Comparison of ENCODE assay signal across 18 cellular contexts in genomic region chr15:79942656-79943481, GRCh38. TPM values are rescaled to one million over a fixed set of nuclear protein-coding genes. Genes with fewer than 3 reads are reported as not detected.
DNase-seq lines count a peak whose midpoint lies in the region; ATAC-seq and TF ChIP-seq lines count a peak whose summit lies in the region.
"Had no signal": no experiment of that assay in that cellular context is flagged by ENCODE, and none has a peak within 500 bp of the region (broad histone marks: within the 10 kb centered on the region; RNA-seq: fewer than 3 reads in every experiment).

No MANE protein-coding gene starts in this region.

- no peak for TF ChIP-seq CTCF in foreskin keratinocyte (conservative IDR thresholded peaks at IDR 0.05)

- peaks cover 26% of the 10 kb centered on the region for H3K27me3 ChIP-seq in foreskin keratinocyte
- H3K27me3 ChIP-seq: BE2C had no signal

- DNase-seq in ACHN (peak; percentile 9), ELR (ENCODE audit: low read depth) (peak; percentile 87), foreskin keratinocyte (peak in 1 of 2 donors; percentile 55), NCI-H2081 (lab: John Stamatoyannopoulos, UW) (no peak), NCI-H2029 treated with DMSO at 0.1 percent for 48 hours (lab: John Stamatoyannopoulos, UW) (no peak)
- DNase-seq: activated naive CD8-positive, alpha-beta T cell treated with anti-CD3 and anti-CD28 coated beads, Interleukin-2, amount 10 ng/mL, durations not matched to agents 7 days and 5 days; BE2C; DMS153; mucosa of descending colon; NCI-H2029; NCI-H69; T-helper 1 cell had no signal

- in situ Hi-C loops in ACHN (cut with HindIII; ENCODE audit: low pct_ligation_motif_present, low pct_unique_long_range_greater_than_20kb, low sequenced_read_pairs), result no loop called here

- ATAC-seq in SK-N-SH treated with all-trans-retinoic acid at 6 μM for 48 hours (peak; percentile 22; the same call in 1 of the 3 replicates), foreskin keratinocyte (peak; percentile 29), HG03571 (IDR thresholded peaks at IDR 0.05; ENCODE audit: unreplicated experiment) (no peak), GM19455 (IDR thresholded peaks at IDR 0.05; ENCODE audit: unreplicated experiment) (no peak)
- ATAC-seq: mucosa of descending colon; stimulated activated memory B cell treated with anti-CD40 and anti-IgM and Interleukin-4, amounts not matched to agents 10 μg/mL and 1 μg/mL and 100 μg/mL, for 72 hours; WTC11 had no signal

- no peak overlapping the region for H3K27ac ChIP-seq in foreskin keratinocyte
- H3K27ac ChIP-seq: KMS-11 had no signal

- H3K4me1 ChIP-seq in foreskin keratinocyte, result peaks cover 3% of the 10 kb centered on the region
- H3K4me1 ChIP-seq: BE2C had no signal

TF ChIP-seq in SK-N-SH treated with all-trans-retinoic acid at 6 μM for 48 hours, 23 proteins besides CTCF, POLR2A, EP300 and RAD21:
- TF ChIP-seq SNAI2 (CRISPR knock-in tag; IDR thresholded peaks at IDR 0.05) (no peak), OSR1 (CRISPR knock-in tag; IDR thresholded peaks at IDR 0.05) (no peak), POU6F1 (CRISPR knock-in tag; IDR thresholded peaks at IDR 0.05; ENCODE audit: borderline replicate concordance, low read depth) (no peak), CSRNP3 (CRISPR knock-in tag; IDR thresholded peaks at IDR 0.05) (no peak), ESRRG (CRISPR knock-in tag; IDR thresholded peaks at IDR 0.05) (no peak), ZFP3 (CRISPR knock-in tag; IDR thresholded peaks at IDR 0.05) (no peak), TOX (CRISPR knock-in tag; IDR thresholded peaks at IDR 0.05; ENCODE audit: borderline replicate concordance) (no peak), ZNF8 (CRISPR knock-in tag; IDR thresholded peaks at IDR 0.05) (no peak), ISL1 (CRISPR knock-in tag; IDR thresholded peaks at IDR 0.05) (no peak), TCF4 (CRISPR knock-in tag; IDR thresholded peaks at IDR 0.05; ENCODE audit: borderline replicate concordance) (no peak), CSDC2 (CRISPR knock-in tag; IDR thresholded peaks at IDR 0.05) (no peak), ARNTL (CRISPR knock-in tag; IDR thresholded peaks at IDR 0.05; ENCODE audit: borderline replicate concordance, low read depth) (no peak)
TF ChIP-seq in SK-N-SH treated with all-trans-retinoic acid at 6 μM for 48 hours: peak in this region for 0.

RNA-seq across cellular contexts. Expression of gene BCL2A1, which starts 28.1 kb away (rescaled TPM):
- total RNA-seq in foreskin keratinocyte, result not detected in 2 replicates
- polyA plus RNA-seq in foreskin keratinocyte, result not detected in 2 replicates

RNA-seq across cellular contexts. Expression of gene MTHFS, which starts 46.1 kb away (rescaled TPM):
- total RNA-seq in foreskin keratinocyte, result 20.1 and 23.1 TPM in 2 replicates
- polyA plus RNA-seq in foreskin keratinocyte, result 26.9 and 31.4 TPM in 2 replicates

Comparison
In these comparisons a context has a peak if more than half of its experiments do, and no peak if none do; other contexts are left out.
1. DNase-seq: peak in ACHN (single experiment) and ELR (single experiment); none in NCI-H2081 (0 of 2) and NCI-H2029 treated with DMSO at 0.1 percent for 48 hours (single experiment).
2. ATAC-seq: peak in SK-N-SH treated with all-trans-retinoic acid at 6 μM for 48 hours (single experiment) and foreskin keratinocyte (single experiment); none in HG03571 (single experiment) and GM19455 (single experiment).